22 cellular contexts compared by ENCODE assay signal in the genomic region with DNA sequence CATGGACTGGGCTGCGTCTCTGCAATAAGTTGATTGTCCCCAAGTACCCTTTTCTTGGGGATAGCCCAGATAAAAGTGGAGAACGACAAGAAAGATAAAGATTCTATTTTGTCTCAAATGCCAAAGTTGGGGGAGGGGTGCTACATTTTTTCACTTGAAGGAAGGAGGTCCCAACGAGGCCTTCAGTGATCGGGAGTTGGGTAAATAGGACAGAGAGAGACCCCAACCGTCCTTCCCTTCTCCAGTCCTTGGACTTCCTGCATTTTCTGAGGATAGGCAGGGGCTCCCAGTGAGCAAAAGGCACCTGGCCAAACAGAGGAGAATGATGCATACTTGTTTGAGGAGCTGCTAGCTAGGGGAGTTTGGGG. TPM values are rescaled to one million over a fixed set of nuclear protein-coding genes. Genes with fewer than 3 reads are reported as not detected.
"Had no signal": no experiment of that assay in that cellular context is flagged by ENCODE, and none has a peak within 500 bp of the region (broad histone marks: within the 10 kb centered on the region; RNA-seq: fewer than 3 reads in every experiment).

No MANE protein-coding gene starts in this region.

- H3K27ac ChIP-seq: breast epithelium, lower lobe of right lung, neutrophil, SK-N-MC, upper lobe of left lung had no signal

- H3K9me3 Mint-ChIP-seq: activated B cell treated with CpG ODN at 0.5 μM for 24 hours; activated CD4-positive, alpha-beta memory T cell treated with anti-CD3 and anti-CD28 coated beads for 36 hours; activated T-helper 2 cell treated with anti-CD3 and anti-CD28 coated beads, Interferon-gamma antibody, Interleukin-2, Interleukin-4, amounts not matched to agents 10 μg/mL and 5 μg/mL and 100 μg/mL, durations not matched to agents 14 hours and 24 hours and 36 hours; endodermal cell had no signal

- H3K4me3 ChIP-seq: breast epithelium, lower lobe of right lung, SK-N-MC, upper lobe of left lung had no signal

- DNase-seq: activated B cell treated with CpG ODN at 0.5 μM for 24 hours; activated CD4-positive, alpha-beta memory T cell treated with anti-CD3 and anti-CD28 coated beads for 36 hours; anterior cingulate cortex; dermis blood vessel endothelial cell; erythroblast; glutamatergic neuron; immature natural killer cell; left cardiac atrium; lower lobe of right lung; midbrain; right cardiac atrium; stimulated activated CD4-positive, alpha-beta T cell treated with anti-CD3 and anti-CD28 coated beads, Interleukin-1b, Interleukin-23, amount 100 ng/mL, for 48 hours; stimulated activated naive CD4-positive, alpha-beta T cell; upper lobe of left lung had no signal

- H3K4me3 Mint-ChIP-seq: activated B cell treated with CpG ODN at 0.5 μM for 24 hours; activated CD4-positive, alpha-beta memory T cell treated with anti-CD3 and anti-CD28 coated beads for 36 hours; activated naive CD8-positive, alpha-beta T cell; endodermal cell had no signal

- FAIRE-seq: TTC549 had no signal

- ATAC-seq: left cardiac atrium, lower lobe of right lung, right cardiac atrium had no signal

- H3K36me3 ChIP-seq: breast epithelium, lower lobe of right lung, neutrophil, upper lobe of left lung had no signal

- H3K27ac Mint-ChIP-seq: activated B cell treated with CpG ODN at 0.5 μM for 24 hours; activated naive CD8-positive, alpha-beta T cell; activated T-helper 2 cell treated with anti-CD3 and anti-CD28 coated beads, Interferon-gamma antibody, Interleukin-2, Interleukin-4, amounts not matched to agents 10 μg/mL and 5 μg/mL and 100 μg/mL, durations not matched to agents 14 hours and 24 hours and 36 hours; endodermal cell; immature natural killer cell had no signal

- H3K36me3 Mint-ChIP-seq: activated naive CD8-positive, alpha-beta T cell had no signal

- H3K9me3 ChIP-seq: breast epithelium, lower lobe of right lung, neutrophil, upper lobe of left lung had no signal

RNA-seq across cellular contexts. Expression of gene EN1, which starts 3.4 kb away (rescaled TPM):
- total RNA-seq: activated B cell treated with CpG ODN at 0.5 μM for 24 hours; activated CD4-positive, alpha-beta memory T cell treated with anti-CD3 and anti-CD28 coated beads for 36 hours; activated T-helper 2 cell treated with anti-CD3 and anti-CD28 coated beads, Interferon-gamma antibody, Interleukin-2, Interleukin-4, amounts not matched to agents 10 μg/mL and 5 μg/mL and 100 μg/mL, durations not matched to agents 14 hours and 24 hours and 36 hours; dermis blood vessel endothelial cell; endodermal cell; left cardiac atrium; right cardiac atrium; T-helper 1 cell treated with Interleukin-12 subunit alpha and Interleukin-12 subunit beta and Interleukin-4 antibody, amounts not matched to agents 30 ng/mL and 1 ng/mL, for 36 hours had no signal
- polyA plus RNA-seq: immature natural killer cell, right cardiac atrium had no signal
